ENCODE assay signal across 9 cellular contexts in genomic region chr17:11880714-11881113, GRCh38.
DNase-seq lines count a peak whose midpoint lies in the region; TF ChIP-seq lines count a peak whose summit lies in the region.
"Had no signal": no experiment of that assay in that cellular context is flagged by ENCODE, and none has a peak within 500 bp of the region (broad histone marks: within the 10 kb centered on the region; RNA-seq: fewer than 3 reads in every experiment).

No MANE protein-coding gene starts in this region.

- no peak for TF ChIP-seq EP300 in stomach (IDR thresholded peaks at IDR 0.05)

- H3K27ac ChIP-seq in GM23248 = no peak overlapping the region
- H3K27ac ChIP-seq in colonic mucosa = no peak overlapping the region
- H3K27ac ChIP-seq in stomach = no peak overlapping the region

- H3K9me3 ChIP-seq in GM23248 (ENCODE audit: low read depth) = no peaks in the 10 kb centered on the region
- no peaks in the 10 kb centered on the region for H3K9me3 ChIP-seq in colonic mucosa
- no peaks in the 10 kb centered on the region for H3K9me3 ChIP-seq in stomach

- H3K9me3 Mint-ChIP-seq in activated T-helper 1 cell treated with anti-CD3 and anti-CD28 coated beads, Interleukin-12 subunit alpha, Interleukin-12 subunit beta, Interleukin-2, Interleukin-4 antibody, amounts not matched to agents 30 ng/mL and 10 ng/mL and 1 ng/mL, durations not matched to agents 14 hours and 24 hours and 36 hours = peaks cover 5% of the 10 kb centered on the region

- no peaks in the 10 kb centered on the region for H3K79me2 ChIP-seq in GM23248 (ENCODE audit: insufficient read depth)

- H3K9me2 ChIP-seq in GM23248 (ENCODE audit: insufficient read depth) = no peaks in the 10 kb centered on the region

- TF ChIP-seq POLR2A in stomach (IDR thresholded peaks at IDR 0.05) = no peak

- H3F3A ChIP-seq in GM23248 (ENCODE audit: insufficient read depth) = no peaks in the 10 kb centered on the region

- H3K27me3 ChIP-seq in GM23248 (replicated peaks; ENCODE audit: insufficient read depth) (no peaks in the 10 kb centered on the region), colonic mucosa (no peaks in the 10 kb centered on the region), stomach (no peaks in the 10 kb centered on the region)

- H3K9ac ChIP-seq in GM23248 (no peak overlapping the region), colonic mucosa (ENCODE audit: low read depth in 2 of 2, low read length in 2 of 2) (no peak overlapping the region)

- no peaks in the 10 kb centered on the region for H3K27me3 Mint-ChIP-seq in activated T-helper 1 cell treated with anti-CD3 and anti-CD28 coated beads, Interleukin-12 subunit alpha, Interleukin-12 subunit beta, Interleukin-2, Interleukin-4 antibody, amounts not matched to agents 30 ng/mL and 10 ng/mL and 1 ng/mL, durations not matched to agents 14 hours and 24 hours and 36 hours (ENCODE audit: insufficient read depth)

- H3K36me3 Mint-ChIP-seq in activated T-helper 1 cell treated with anti-CD3 and anti-CD28 coated beads, Interleukin-12 subunit alpha, Interleukin-12 subunit beta, Interleukin-2, Interleukin-4 antibody, amounts not matched to agents 30 ng/mL and 10 ng/mL and 1 ng/mL, durations not matched to agents 14 hours and 24 hours and 36 hours (ENCODE audit: low read depth) = no peaks in the 10 kb centered on the region

- no peaks in the 10 kb centered on the region for H3K36me3 ChIP-seq in GM23248 (ENCODE audit: low read depth)
- no peaks in the 10 kb centered on the region for H3K36me3 ChIP-seq in colonic mucosa
- H3K36me3 ChIP-seq in stomach = no peaks in the 10 kb centered on the region

- WGBS in GM23248 (ENCODE audit: low coverage in 1 of 2, low lambda C conversion rate in 2 of 2, missing lambda C conversion rate in 2 of 2), 2 experiments = 18 to 23% methylated on average over 5 of the region's 5 CpGs
- WGBS in stomach, 5 donors = 9 to 48% (median 24%) methylated on average over 5 of the region's 5 CpGs

- no peak overlapping the region for H3K27ac Mint-ChIP-seq in activated T-helper 1 cell treated with anti-CD3 and anti-CD28 coated beads, Interleukin-12 subunit alpha, Interleukin-12 subunit beta, Interleukin-2, Interleukin-4 antibody, amounts not matched to agents 30 ng/mL and 10 ng/mL and 1 ng/mL, durations not matched to agents 14 hours and 24 hours and 36 hours

- H3K4me2 ChIP-seq in GM23248 (ENCODE audit: unreplicated experiment) = no peak overlapping the region

- DNase-seq in GM23248 = peak; percentile 1
- peak; percentile 33 for DNase-seq in NCI-H1105 treated with DMSO at 0.1 percent for 48 hours (lab: John Stamatoyannopoulos, UW)
- peak; percentile 23 for DNase-seq in colonic mucosa
- peak; percentile 79 for DNase-seq in pons (ENCODE audit: low spot score)
- DNase-seq in activated T-helper 1 cell treated with anti-CD3 and anti-CD28 coated beads, Interleukin-12 subunit alpha, Interleukin-12 subunit beta, Interleukin-2, Interleukin-4 antibody, amounts not matched to agents 30 ng/mL and 10 ng/mL and 1 ng/mL, durations not matched to agents 14 hours and 24 hours and 36 hours (ENCODE audit: low spot score) = no peak
- DNase-seq in stomach = no peak
- no peak for DNase-seq in occipital lobe (lab: John Stamatoyannopoulos, UW)
- DNase-seq: stimulated activated CD4-positive, alpha-beta T cell treated with anti-CD3 and anti-CD28 coated beads, Interleukin-1b, Interleukin-23, amount 100 ng/mL, for 48 hours; T-helper 9 cell had no signal

- H4K20me1 ChIP-seq in GM23248 (ENCODE audit: insufficient read depth) = no peaks in the 10 kb centered on the region

- intact Hi-C loops in colonic mucosa (cut with DNase I) (no loop called here), stomach (cut with DNase I; ENCODE audit: low total_unique reads) (no loop called here)
- intact Hi-C loops in activated T-helper 1 cell treated with anti-CD3 and anti-CD28 coated beads, Interleukin-12 subunit alpha, Interleukin-12 subunit beta, Interleukin-2, Interleukin-4 antibody, amounts not matched to agents 30 ng/mL and 10 ng/mL and 1 ng/mL, durations not matched to agents 14 hours and 24 hours and 36 hours (cut with micrococcal nuclease) = no loop called here

- H3K4me3 ChIP-seq in GM23248 (no peak overlapping the region), colonic mucosa (no peak overlapping the region), stomach (no peak overlapping the region)

- H2AFZ ChIP-seq in GM23248 = no peak overlapping the region

- no peaks in the 10 kb centered on the region for H3K4me1 ChIP-seq in GM23248 (ENCODE audit: insufficient read depth)
- no peaks in the 10 kb centered on the region for H3K4me1 ChIP-seq in colonic mucosa
- H3K4me1 ChIP-seq in stomach = no peaks in the 10 kb centered on the region

- in situ Hi-C loops in GM23248 (cut with MboI) = no loop called here

- H3K4me3 Mint-ChIP-seq in activated T-helper 1 cell treated with anti-CD3 and anti-CD28 coated beads, Interleukin-12 subunit alpha, Interleukin-12 subunit beta, Interleukin-2, Interleukin-4 antibody, amounts not matched to agents 30 ng/mL and 10 ng/mL and 1 ng/mL, durations not matched to agents 14 hours and 24 hours and 36 hours = no peak overlapping the region

- TF ChIP-seq CTCF in colonic mucosa (IDR thresholded peaks at IDR 0.05) (no peak), stomach (IDR thresholded peaks at IDR 0.05) (no peak)

- no peaks in the 10 kb centered on the region for H3K4me1 Mint-ChIP-seq in activated T-helper 1 cell treated with anti-CD3 and anti-CD28 coated beads, Interleukin-12 subunit alpha, Interleukin-12 subunit beta, Interleukin-2, Interleukin-4 antibody, amounts not matched to agents 30 ng/mL and 10 ng/mL and 1 ng/mL, durations not matched to agents 14 hours and 24 hours and 36 hours (ENCODE audit: low read depth)

Comparison
In these comparisons a context has a peak if more than half of its experiments do, and no peak if none do; other contexts are left out.
1. DNase-seq: peak in GM23248 (single experiment), NCI-H1105 treated with DMSO at 0.1 percent for 48 hours (single experiment), colonic mucosa (single experiment) and pons (single experiment); none in activated T-helper 1 cell treated with anti-CD3 and anti-CD28 coated beads, Interleukin-12 subunit alpha, Interleukin-12 subunit beta, Interleukin-2, Interleukin-4 antibody, amounts not matched to agents 30 ng/mL and 10 ng/mL and 1 ng/mL, durations not matched to agents 14 hours and 24 hours and 36 hours (single experiment), stomach (single experiment) and occipital lobe (single experiment).